In the genomic region with DNA sequence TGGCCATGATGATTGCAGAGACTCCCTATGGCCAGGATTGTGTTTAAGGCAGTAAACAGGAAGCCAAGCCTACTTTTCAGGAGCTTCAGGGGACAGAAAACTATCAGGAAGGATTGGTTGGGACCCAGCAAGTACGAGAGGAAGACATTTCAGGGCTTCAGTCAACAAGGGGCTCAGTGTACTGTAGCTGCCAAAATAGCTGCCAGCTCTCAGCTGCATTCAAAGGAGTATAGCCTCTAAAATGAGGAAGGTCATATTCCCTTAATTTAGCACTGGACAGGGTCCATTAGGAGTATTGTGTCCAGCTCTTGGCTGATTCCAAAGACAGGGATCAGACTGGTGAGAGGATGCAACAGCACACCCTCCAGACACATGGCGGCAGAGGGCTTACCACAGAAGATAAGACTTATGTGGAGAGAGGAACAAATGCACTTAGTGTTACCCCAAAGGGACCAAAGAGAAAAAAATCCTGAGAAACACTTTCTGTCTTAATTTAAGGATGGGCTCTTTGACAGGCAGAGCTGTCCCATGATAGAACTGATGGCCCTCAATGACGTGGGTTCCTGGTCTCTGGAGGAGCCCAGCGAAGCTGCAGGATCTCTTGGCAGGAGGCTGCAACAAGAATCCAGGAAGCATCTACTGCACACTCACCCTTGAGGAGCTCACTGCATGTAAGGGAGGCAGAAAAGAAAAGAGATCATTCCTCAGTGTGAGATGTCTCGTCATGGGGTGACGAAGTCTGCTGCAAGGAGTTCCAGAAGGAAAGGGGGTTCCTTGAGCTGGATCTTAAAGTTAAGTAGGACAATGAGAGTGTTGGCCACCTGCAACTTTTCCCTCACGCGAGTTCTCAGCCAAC, we compare ENCODE assay signal across 24 cellular contexts. TPM values are rescaled to one million over a fixed set of nuclear protein-coding genes. Genes with fewer than 3 reads are reported as not detected.
DNase-seq lines count a peak whose midpoint lies in the region; ATAC-seq, FAIRE-seq and TF ChIP-seq lines count a peak whose summit lies in the region.
"Had no signal": no experiment of that assay in that cellular context is flagged by ENCODE, and none has a peak within 500 bp of the region (broad histone marks: within the 10 kb centered on the region; RNA-seq: fewer than 3 reads in every experiment).

No MANE protein-coding gene starts in this region.

- peak overlapping the region; percentile 81 for H2AK5ac ChIP-seq in trophoblast cell (ENCODE audit: low read length)

- peaks cover 9% of the 10 kb centered on the region for H3K27me3 Mint-ChIP-seq in astrocyte (ENCODE audit: low read depth, unreplicated experiment)

- TF ChIP-seq CTCF in astrocyte (IDR thresholded peaks at IDR 0.05; ENCODE audit: insufficient read depth, low read depth, low read length) (no peak), foreskin keratinocyte (conservative IDR thresholded peaks at IDR 0.05) (no peak)

- no peak overlapping the region for H2AFZ ChIP-seq in astrocyte (ENCODE audit: low read depth, low read length)
- H2AFZ ChIP-seq in trophoblast cell (ENCODE audit: insufficient read depth, low read length, poor library complexity), result no peak overlapping the region

- H4K91ac ChIP-seq in trophoblast cell (ENCODE audit: low read depth, low read length), result peak overlapping the region; percentile 85

- ATAC-seq in foreskin keratinocyte, result peak; percentile 66
- ATAC-seq: activated CD4-positive, alpha-beta T cell treated with anti-CD3 and anti-CD28 coated beads for 36 hours; heart left ventricle; right lobe of liver had no signal

- H3K14ac ChIP-seq in trophoblast cell (ENCODE audit: low read length), result peak overlapping the region; percentile 63

- H2BK5ac ChIP-seq in trophoblast cell (ENCODE audit: low read depth, low read length, poor library complexity), result peak overlapping the region; percentile 45

- H3K4me2 ChIP-seq in astrocyte (ENCODE audit: low read length), result no peak overlapping the region
- no peak overlapping the region for H3K4me2 ChIP-seq in trophoblast cell (ENCODE audit: low read length)

- H3K27ac Mint-ChIP-seq in astrocyte (ENCODE audit: unreplicated experiment), result no peak overlapping the region
- H3K27ac Mint-ChIP-seq: activated CD4-positive, alpha-beta T cell treated with anti-CD3 and anti-CD28 coated beads for 36 hours; CD4-positive, CD25-positive, alpha-beta regulatory T cell; progenitor cell of endocrine pancreas had no signal

- H3K36me3 ChIP-seq in MG63 (peaks cover 22% of the 10 kb centered on the region), astrocyte (ENCODE audit: insufficient read depth, low read length) (no peaks in the 10 kb centered on the region), trophoblast cell (ENCODE audit: control insufficient read depth in 1 of 2, insufficient read depth in 2 of 2, low read length in 2 of 2) (no peaks in the 10 kb centered on the region)
- H3K36me3 ChIP-seq: heart left ventricle, right lobe of liver had no signal

- H3K27me3 ChIP-seq in MG63 (no peaks in the 10 kb centered on the region), astrocyte (ENCODE audit: insufficient read depth, low read length) (no peaks in the 10 kb centered on the region), foreskin keratinocyte (peaks cover 3% of the 10 kb centered on the region), trophoblast cell (ENCODE audit: insufficient read depth, low read length) (no peaks in the 10 kb centered on the region)
- H3K27me3 ChIP-seq: right lobe of liver had no signal

- no peaks in the 10 kb centered on the region for H3K79me2 ChIP-seq in astrocyte (ENCODE audit: insufficient read depth, low read length)
- peaks cover 6% of the 10 kb centered on the region for H3K79me2 ChIP-seq in trophoblast cell (ENCODE audit: control insufficient read depth, insufficient read depth, low read length, poor library complexity)

- H2BK120ac ChIP-seq in trophoblast cell (ENCODE audit: insufficient read depth, low read length, poor library complexity), result peak overlapping the region; percentile 90

- H3K79me1 ChIP-seq in trophoblast cell (ENCODE audit: low read length), result peaks cover 60% of the 10 kb centered on the region

- no peak overlapping the region for H3K4ac ChIP-seq in trophoblast cell (ENCODE audit: low read depth, low read length)

- no peak overlapping the region for H3K23ac ChIP-seq in trophoblast cell (ENCODE audit: low read length)

- H3K4me1 Mint-ChIP-seq in astrocyte (ENCODE audit: low read depth, unreplicated experiment), result peaks cover 28% of the 10 kb centered on the region
- H3K4me1 Mint-ChIP-seq: activated CD4-positive, alpha-beta T cell treated with anti-CD3 and anti-CD28 coated beads for 36 hours; CD4-positive, CD25-positive, alpha-beta regulatory T cell had no signal

- H3K9me3 ChIP-seq in MG63 (peaks cover 6% of the 10 kb centered on the region; the same call in 1 of the 2 replicates), astrocyte (ENCODE audit: insufficient read depth, low read depth, low read length) (no peaks in the 10 kb centered on the region), trophoblast cell (ENCODE audit: insufficient read depth, low read depth, low read length) (no peaks in the 10 kb centered on the region)
- H3K9me3 ChIP-seq: right lobe of liver had no signal

- H4K12ac ChIP-seq in trophoblast cell (ENCODE audit: low read depth, low read length), result no peak overlapping the region

- FAIRE-seq in astrocyte (lab: Jason Lieb, UNC), result peak; percentile 32
- FAIRE-seq: GM12892, urothelium cell line had no signal

- no peak overlapping the region for H3K4me3 ChIP-seq in MG63
- no peak overlapping the region for H3K4me3 ChIP-seq in astrocyte (ENCODE audit: insufficient read depth, low read depth, low read length)
- H3K4me3 ChIP-seq in trophoblast cell (ENCODE audit: low read depth, low read length), result no peak overlapping the region
- H3K4me3 ChIP-seq: heart left ventricle, right lobe of liver, SK-N-MC had no signal

- H2BK12ac ChIP-seq in trophoblast cell (ENCODE audit: low read length), result peak overlapping the region; percentile 95

- H3K4me1 ChIP-seq in astrocyte (ENCODE audit: insufficient read depth, low read length) (peaks cover 34% of the 10 kb centered on the region), foreskin keratinocyte (peaks cover 33% of the 10 kb centered on the region), trophoblast cell (ENCODE audit: control insufficient read depth in 1 of 2, insufficient read depth in 2 of 2, low read length in 2 of 2) (peaks cover 38 to 48% of the 10 kb centered on the region in 2 experiments)

- no peak overlapping the region for H3K4me3 Mint-ChIP-seq in astrocyte (ENCODE audit: unreplicated experiment)
- H3K4me3 Mint-ChIP-seq: activated CD4-positive, alpha-beta T cell treated with anti-CD3 and anti-CD28 coated beads for 36 hours; CD4-positive, CD25-positive, alpha-beta regulatory T cell had no signal

- peaks cover under 1% of the 10 kb centered on the region for H3K36me3 Mint-ChIP-seq in astrocyte (ENCODE audit: low read depth, unreplicated experiment)

- no peak overlapping the region for H3K9ac ChIP-seq in astrocyte (ENCODE audit: low read length)
- H3K9ac ChIP-seq in trophoblast cell (ENCODE audit: low read length), result no peak overlapping the region

- H4K8ac ChIP-seq in trophoblast cell (ENCODE audit: low read depth, low read length), result peak overlapping the region; percentile 32

- WGBS in trophoblast cell (ENCODE audit: extremely low coverage, insufficient coverage, insufficient read length), result no CpG with 5 or more reads among the region's 8 CpGs

- no peaks in the 10 kb centered on the region for H4K20me1 ChIP-seq in astrocyte (ENCODE audit: insufficient read depth, low read length)

- H3K27ac ChIP-seq in astrocyte (ENCODE audit: low read depth, low read length) (no peak overlapping the region), foreskin keratinocyte (peak overlapping the region; percentile 32), trophoblast cell (ENCODE audit: low read depth, low read length) (no peak overlapping the region)
- H3K27ac ChIP-seq: heart left ventricle, right lobe of liver, SK-N-MC had no signal

- DNase-seq in MG63 (peak; percentile 58), astrocyte (ENCODE audit: low read depth) (peak; percentile 64), foreskin keratinocyte (no peak), trophoblast cell (no peak), HuH-7.5 (ENCODE audit: low spot score) (no peak), KG1 (lab: John Stamatoyannopoulos, UW) (no peak), DMS79 (lab: John Stamatoyannopoulos, UW) (no peak)
- DNase-seq: activated CD4-positive, alpha-beta T cell treated with anti-CD3 and anti-CD28 coated beads for 36 hours; activated gamma-delta T cell; activated T-cell treated with anti-CD3 and anti-CD28 coated beads, Interleukin-2, amount 50 U/mL, for 1 hour; CD4-positive, CD25-positive, alpha-beta regulatory T cell; foreskin fibroblast; heart left ventricle; NCI-H1436; NCI-H774; right lobe of liver; stimulated activated naive CD4-positive, alpha-beta T cell; T-helper 2 cell had no signal

- peak overlapping the region; percentile 33 for H3K18ac ChIP-seq in trophoblast cell (ENCODE audit: low read length)

- peaks cover 5% of the 10 kb centered on the region for H3K9me3 Mint-ChIP-seq in astrocyte (ENCODE audit: unreplicated experiment)

RNA-seq across cellular contexts. Expression of gene BDKRB1, which starts 14.8 kb away (rescaled TPM):
- 30.5 and 40.5 TPM in 2 replicates for total RNA-seq in MG63 (2014; rRNA removed; shearing (Covaris generic); ENCODE audit: low replicate concordance)
- total RNA-seq in astrocyte (0.20 TPM in 1 of 2 replicates, not detected in the other), foreskin keratinocyte (5.0 and 5.4 TPM in 2 replicates)
- polyA plus RNA-seq in foreskin keratinocyte, result 6.5 and 7.6 TPM in 2 replicates
- 6.0 and 6.4 TPM in 2 replicates for polyA plus RNA-seq in trophoblast cell (2013)
- total RNA-seq: activated CD4-positive, alpha-beta T cell treated with anti-CD3 and anti-CD28 coated beads for 36 hours; CD4-positive, CD25-positive, alpha-beta regulatory T cell; cerebellum; progenitor cell of endocrine pancreas; temporal lobe had no signal
- polyA plus RNA-seq: CD4-positive, CD25-positive, alpha-beta regulatory T cell had no signal

Comparison
In these comparisons a context has a peak if more than half of its experiments do, and no peak if none do; other contexts are left out.
1. DNase-seq: peak in MG63 (single experiment) and astrocyte (single experiment); none in foreskin keratinocyte (0 of 2), trophoblast cell (0 of 2), HuH-7.5 (single experiment), KG1 (single experiment) and DMS79 (single experiment).